Comparison of ENCODE assay signal across 9 cellular contexts in genomic region chr7:37832194-37832593, GRCh38. TPM values are rescaled to one million over a fixed set of nuclear protein-coding genes. Genes with fewer than 3 reads are reported as not detected.
DNase-seq lines count a peak whose midpoint lies in the region; ATAC-seq and TF ChIP-seq lines count a peak whose summit lies in the region.
"Had no signal": no experiment of that assay in that cellular context is flagged by ENCODE, and none has a peak within 500 bp of the region (broad histone marks: within the 10 kb centered on the region; RNA-seq: fewer than 3 reads in every experiment).

No MANE protein-coding gene starts in this region.

- POLR2A ChIA-PET in SK-N-SH (lab: Yijun Ruan, JAX) (no interaction called here), WTC11 (lab: Charles Lee) (no interaction called here)

- H3K36me3 ChIP-seq in SK-N-SH (replicated peaks in 1 of 2; ENCODE audit: control insufficient read depth in 1 of 2, insufficient read depth in 2 of 2, low read length in 1 of 2): no peaks in the 10 kb centered on the region
- H3K36me3 ChIP-seq in hepatocyte (replicated peaks; ENCODE audit: insufficient read depth, low read depth): no peaks in the 10 kb centered on the region
- no peaks in the 10 kb centered on the region for H3K36me3 ChIP-seq in tibial artery

- TF ChIP-seq CTCF in C4-2B (conservative IDR thresholded peaks at IDR 0.05) (peak; percentile 41), SK-N-SH (IDR thresholded peaks at IDR 0.05) (no peak), hepatocyte (IDR thresholded peaks at IDR 0.05; ENCODE audit: poor library complexity) (peak; percentile 30), tibial artery (IDR thresholded peaks at IDR 0.05) (peak in 1 of 2 experiments; percentile 24), WTC11 (IDR thresholded peaks at IDR 0.05) (no peak)

- H3K4me2 ChIP-seq in SK-N-SH (no peak overlapping the region), hepatocyte (no peak overlapping the region)

- H3K36me3 Mint-ChIP-seq in WTC11: no peaks in the 10 kb centered on the region

- CTCF ChIA-PET in SK-N-SH (lab: Yijun Ruan, JAX): interaction anchor here (0.9 to 5.4 kb wide), 16 partner anchors 10 to 1406 kb away, joined by 3 to 116 read pairs (median 7); partner anchors contain the start of gene ELMO1
- CTCF ChIA-PET in WTC11 (lab: Charles Lee): interaction anchor here (0.6 to 3.4 kb wide), 3 partner anchors 100 to 598 kb away, joined by 3 to 14 read pairs (median 4); no protein-coding TSS in a partner anchor

- H3K27me3 ChIP-seq in SK-N-SH (ENCODE audit: insufficient read depth): no peaks in the 10 kb centered on the region
- H3K27me3 ChIP-seq in hepatocyte: no peaks in the 10 kb centered on the region
- no peaks in the 10 kb centered on the region for H3K27me3 ChIP-seq in tibial artery

- H3K27me3 Mint-ChIP-seq in WTC11 (ENCODE audit: low read depth): no peaks in the 10 kb centered on the region

- peak; percentile 35 for TF ChIP-seq RAD21 in SK-N-SH (IDR thresholded peaks at IDR 0.05; ENCODE audit: low read length)

- H2AFZ ChIP-seq in SK-N-SH (ENCODE audit: low read depth): no peak overlapping the region
- no peak overlapping the region for H2AFZ ChIP-seq in hepatocyte

- no peaks in the 10 kb centered on the region for H3K9me3 ChIP-seq in SK-N-SH
- no peaks in the 10 kb centered on the region for H3K9me3 ChIP-seq in hepatocyte (ENCODE audit: low read depth)
- H3K9me3 ChIP-seq in tibial artery: no peaks in the 10 kb centered on the region

- DNase-seq in SK-N-SH (peak; percentile 26), hepatocyte (ENCODE audit: low spot score) (peak; percentile 73), tibial artery (peak; percentile 81 to 84), WTC11 (ENCODE audit: low spot score) (no peak)
- DNase-seq in activated CD8-positive, alpha-beta memory T cell treated with anti-CD3 and anti-CD28 coated beads for 24 hours: no peak

- ATAC-seq in GM19351 (IDR thresholded peaks at IDR 0.05; ENCODE audit: unreplicated experiment) (peak; percentile 70), HG03460 (IDR thresholded peaks at IDR 0.05; ENCODE audit: unreplicated experiment) (peak; percentile 89), WTC11 (no peak)
- ATAC-seq: activated T-cell treated with anti-CD3 and anti-CD28 coated beads, Interleukin-2, amount 50 U/mL, for 72 hours had no signal

- no peak overlapping the region for H3K4me3 Mint-ChIP-seq in WTC11

- H3K27ac Mint-ChIP-seq in WTC11: no peak overlapping the region
- H3K27ac Mint-ChIP-seq: activated T-cell treated with anti-CD3 and anti-CD28 coated beads, Interleukin-2, amount 50 U/mL, for 72 hours had no signal

- intact Hi-C loops in tibial artery (cut with DNase I; ENCODE audit: low total_unique reads): loop anchor here (5.0 kb wide), 2 partner anchors 205 to 600 kb away; no protein-coding TSS in a partner anchor

- H3K27ac ChIP-seq in C4-2B (no peak overlapping the region), SK-N-SH (ENCODE audit: low read depth in 2 of 2, low read length in 1 of 2) (no peak overlapping the region), hepatocyte (no peak overlapping the region), tibial artery (no peak overlapping the region)

- no peaks in the 10 kb centered on the region for H3F3A ChIP-seq in SK-N-SH (replicated peaks; ENCODE audit: insufficient read depth)

- no peaks in the 10 kb centered on the region for H3K9me3 Mint-ChIP-seq in WTC11
- H3K9me3 Mint-ChIP-seq: activated T-cell treated with anti-CD3 and anti-CD28 coated beads, Interleukin-2, amount 50 U/mL, for 72 hours had no signal

- H3K9ac ChIP-seq in SK-N-SH: no peak overlapping the region

- H3K79me2 ChIP-seq in SK-N-SH (ENCODE audit: insufficient read depth) (no peaks in the 10 kb centered on the region), hepatocyte (no peaks in the 10 kb centered on the region)

- TF ChIP-seq EP300 in SK-N-SH (IDR thresholded peaks at IDR 0.05; ENCODE audit: borderline replicate concordance in 1 of 2, low read depth in 1 of 2, low read length in 1 of 2): no peak

- H3K9me2 ChIP-seq in SK-N-SH (peaks cover 3% of the 10 kb centered on the region; the same call in 1 of the 2 replicates), hepatocyte (replicated peaks; ENCODE audit: insufficient read depth) (no peaks in the 10 kb centered on the region)

- H3K4me3 ChIP-seq in SK-N-SH (ENCODE audit: low read depth in 2 of 2, low read length in 1 of 2) (no peak overlapping the region), hepatocyte (no peak overlapping the region), tibial artery (no peak overlapping the region)

- H4K20me1 ChIP-seq in SK-N-SH (ENCODE audit: insufficient read depth) (no peaks in the 10 kb centered on the region), hepatocyte (ENCODE audit: insufficient read depth, poor library complexity, severe bottlenecking) (no peaks in the 10 kb centered on the region)

- peaks cover 4% of the 10 kb centered on the region; the same call in 1 of the 2 replicates for H3K4me1 Mint-ChIP-seq in WTC11

- 19% methylated on average over 4 of the region's 4 CpGs for WGBS in SK-N-SH (ENCODE audit: low lambda C conversion rate)
- WGBS in hepatocyte (ENCODE audit: low lambda C conversion rate, missing lambda C conversion rate): 79% methylated on average over 4 of the region's 4 CpGs

- H3K4me1 ChIP-seq in SK-N-SH (ENCODE audit: control insufficient read depth in 1 of 2, insufficient read depth in 2 of 2, low read depth in 1 of 2, low read length in 1 of 2) (peaks cover 0 to 9% of the 10 kb centered on the region in 2 experiments; a peak in 1 of 4 replicates), hepatocyte (ENCODE audit: insufficient read depth) (no peaks in the 10 kb centered on the region), tibial artery (peaks cover 0 to 6% (median 2%) of the 10 kb centered on the region in 4 donors)

TF ChIP-seq in SK-N-SH, 30 proteins besides CTCF, POLR2A, EP300 and RAD21 (continues in another document):
- TF ChIP-seq MXI1 (IDR thresholded peaks at IDR 0.05; ENCODE audit: low read depth, low read length): no peak
- TF ChIP-seq MAX (IDR thresholded peaks at IDR 0.05; ENCODE audit: low read depth): no peak
- TF ChIP-seq GATA2 (CRISPR knock-in tag; IDR thresholded peaks at IDR 0.05): no peak
- TF ChIP-seq JUND (IDR thresholded peaks at IDR 0.05): no peak
- no peak for TF ChIP-seq PBX3 (IDR thresholded peaks at IDR 0.05)
- no peak for TF ChIP-seq NFIC (IDR thresholded peaks at IDR 0.05; ENCODE audit: borderline replicate concordance)
- no peak for TF ChIP-seq USF1 (IDR thresholded peaks at IDR 0.05; ENCODE audit: borderline replicate concordance, low read depth)
- TF ChIP-seq NRF1 (IDR thresholded peaks at IDR 0.05; ENCODE audit: low read depth, low read length): no peak

TF ChIP-seq in WTC11, 78 proteins besides CTCF, POLR2A, EP300 and RAD21 (continues in another document):
- TF ChIP-seq ZNF121 (CRISPR knock-in tag; IDR thresholded peaks at IDR 0.05) (no peak), E2F4 (CRISPR knock-in tag; IDR thresholded peaks at IDR 0.05; ENCODE audit: borderline replicate concordance, low read depth) (no peak), ZBTB21 (CRISPR knock-in tag; IDR thresholded peaks at IDR 0.05; ENCODE audit: borderline replicate concordance) (no peak), AR (CRISPR knock-in tag; IDR thresholded peaks at IDR 0.05) (no peak), SOX15 (CRISPR knock-in tag; IDR thresholded peaks at IDR 0.05) (no peak), TEAD4 (CRISPR knock-in tag; IDR thresholded peaks at IDR 0.05) (no peak)

RNA-seq across cellular contexts. Expression of gene NME8, which starts 16.2 kb away (rescaled TPM):
- polyA plus RNA-seq in SK-N-SH (2012; rRNA removed): not detected in 2 replicates
- polyA plus RNA-seq in SK-N-SH (2012; cell fraction: cytosol; rRNA removed): not detected in 2 replicates
- polyA plus RNA-seq in SK-N-SH (2012; cell fraction: nucleus; rRNA removed): not detected in 2 replicates
- not detected in 2 replicates for total RNA-seq in hepatocyte
- polyA plus RNA-seq in hepatocyte: 0.23 TPM in 1 of 2 replicates, not detected in the other
- 1.0 to 2.3 TPM (median 1.5 TPM) in 3 replicates for total RNA-seq in WTC11 (2021)
- total RNA-seq: activated T-cell treated with anti-CD3 and anti-CD28 coated beads, Interleukin-2, amount 50 U/mL, for 72 hours had no signal

Comparison
In these comparisons a context has a peak if more than half of its experiments do, and no peak if none do; other contexts are left out.
1. CTCF ChIP-seq: peak in C4-2B (single experiment) and hepatocyte (single experiment); none in SK-N-SH (single experiment) and WTC11 (single experiment).
2. DNase-seq: peak in SK-N-SH (single experiment), hepatocyte (single experiment) and tibial artery (2 of 2); none in activated CD8-positive, alpha-beta memory T cell treated with anti-CD3 and anti-CD28 coated beads for 24 hours (single experiment) and WTC11 (single experiment).